In genomic region chr2:111243295-111243694, GRCh38 we compare ENCODE assay signal across 26 cellular contexts.
"Had no signal": no experiment of that assay in that cellular context is flagged by ENCODE, and none has a peak within 500 bp of the region (broad histone marks: within the 10 kb centered on the region; RNA-seq: fewer than 3 reads in every experiment).

No MANE protein-coding gene starts in this region.

- H3K36me3 ChIP-seq: colonic mucosa, esophagus squamous epithelium, gastrocnemius medialis, left lung, lower lobe of right lung had no signal

- H3K27ac Mint-ChIP-seq: dendritic cell treated with granulocyte-macrophage colony-stimulating factor and Interleukin-4, amounts not matched to agents 40 ng/mL and 50 ng/mL, for 4 days; effector memory CD8-positive, alpha-beta T cell; endodermal cell had no signal

- H3K9me3 ChIP-seq: colonic mucosa, esophagus squamous epithelium, gastrocnemius medialis, heart right ventricle, left lung, lower lobe of right lung had no signal

- H3K27me3 ChIP-seq: colonic mucosa, esophagus squamous epithelium, gastrocnemius medialis, heart right ventricle, left lung had no signal

- H3K4me3 Mint-ChIP-seq: dendritic cell treated with granulocyte-macrophage colony-stimulating factor and Interleukin-4, amounts not matched to agents 40 ng/mL and 50 ng/mL, for 4 days; effector memory CD8-positive, alpha-beta T cell; endodermal cell had no signal

- H3K27me3 Mint-ChIP-seq: dendritic cell treated with granulocyte-macrophage colony-stimulating factor and Interleukin-4, amounts not matched to agents 40 ng/mL and 50 ng/mL, for 4 days; effector memory CD8-positive, alpha-beta T cell had no signal

- H3K4me3 ChIP-seq: colonic mucosa, esophagus squamous epithelium, gastrocnemius medialis, heart right ventricle, left lung, lower lobe of right lung had no signal

- DNase-seq: colonic mucosa; cortex of kidney; effector CD8-positive, alpha-beta T cell; effector memory CD8-positive, alpha-beta T cell; endodermal cell; erythroblast; esophagus squamous epithelium; foreskin fibroblast; foreskin melanocyte; gastrocnemius medialis; glutamatergic neuron; head of caudate nucleus; heart right ventricle; hippocampal formation; left cardiac atrium; left lung; left ventricle myocardium superior; lower lobe of right lung; mesendoderm; midbrain had no signal

- H3K4me1 ChIP-seq: colonic mucosa, gastrocnemius medialis, left lung, lower lobe of right lung had no signal

- ATAC-seq: effector memory CD8-positive, alpha-beta T cell; esophagus mucosa; gastrocnemius medialis; heart right ventricle; left cardiac atrium; left lung; left ventricle myocardium superior; lower lobe of right lung had no signal

- H3K27ac ChIP-seq: colonic mucosa, epithelial cell of prostate, esophagus squamous epithelium, gastrocnemius medialis, heart right ventricle, left lung, lower lobe of right lung had no signal

- H3K9me3 Mint-ChIP-seq: dendritic cell treated with granulocyte-macrophage colony-stimulating factor and Interleukin-4, amounts not matched to agents 40 ng/mL and 50 ng/mL, for 4 days; effector memory CD8-positive, alpha-beta T cell; endodermal cell had no signal

- FAIRE-seq: endometrium, islet of Langerhans, keratinocyte had no signal
